In the genomic region with DNA sequence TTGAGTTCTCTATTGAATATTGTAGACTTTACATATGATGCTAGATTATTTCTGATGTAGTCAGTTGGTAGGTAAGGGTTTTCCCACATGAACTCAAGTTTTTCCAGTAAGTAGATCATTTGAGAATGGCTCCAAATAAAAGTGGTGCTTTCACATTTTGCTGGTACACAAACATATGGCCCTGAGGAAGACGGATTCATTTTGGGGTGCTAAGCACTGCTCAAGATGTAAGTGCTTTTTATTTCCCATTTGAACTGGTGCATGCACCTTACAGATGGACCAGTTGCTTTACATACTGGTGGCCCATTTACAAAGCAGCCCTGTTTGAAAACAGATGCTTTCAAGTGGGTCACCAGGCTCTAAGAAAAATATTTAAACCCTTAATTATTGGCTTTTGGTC, we compare ENCODE assay signal across 1 cellular context.
TF ChIP-seq lines count a peak whose summit lies in the region.

No MANE protein-coding gene starts in this region.

TF ChIP-seq in IMR-90, 13 proteins besides CTCF, POLR2A, EP300 and RAD21:
- no peak for TF ChIP-seq CEBPB (IDR thresholded peaks at IDR 0.05; ENCODE audit: low read depth, low read length)
